In the genomic region with DNA sequence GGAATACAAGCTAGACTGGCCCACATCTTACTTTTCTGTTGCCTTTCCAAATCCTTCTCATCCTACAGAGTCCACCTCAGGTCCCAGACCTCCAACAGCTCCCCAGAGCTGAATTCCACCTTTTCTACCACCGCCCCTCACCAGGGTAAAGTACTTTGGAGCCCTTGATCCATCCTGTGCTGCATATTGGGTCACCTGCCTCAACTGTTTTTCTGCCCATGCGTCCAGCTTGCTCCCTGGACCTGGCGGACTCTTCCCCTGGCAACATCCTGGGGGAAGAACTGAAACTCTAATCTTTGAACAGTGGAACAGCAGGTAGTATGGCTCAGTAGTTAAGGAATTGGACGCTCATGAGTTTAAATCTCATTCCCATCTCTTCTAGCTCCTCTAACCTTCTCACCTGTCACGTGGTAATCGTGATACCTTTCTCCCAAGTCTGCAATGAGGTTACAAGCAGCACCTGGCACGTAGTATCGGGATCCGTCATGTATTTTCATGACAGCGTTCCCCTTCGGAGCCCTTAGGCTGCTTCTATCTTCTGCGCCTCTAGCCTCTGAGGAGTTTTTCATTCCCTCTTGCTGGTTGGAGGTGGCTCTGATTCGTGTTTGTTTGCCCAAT, we compare ENCODE assay signal across 1 cellular context.
TF ChIP-seq lines count a peak whose summit lies in the region.

No MANE protein-coding gene starts in this region.

TF ChIP-seq in HEK293T, 16 proteins besides CTCF, POLR2A, EP300 and RAD21 (continued from another document):
- TF ChIP-seq, protein P1, sequence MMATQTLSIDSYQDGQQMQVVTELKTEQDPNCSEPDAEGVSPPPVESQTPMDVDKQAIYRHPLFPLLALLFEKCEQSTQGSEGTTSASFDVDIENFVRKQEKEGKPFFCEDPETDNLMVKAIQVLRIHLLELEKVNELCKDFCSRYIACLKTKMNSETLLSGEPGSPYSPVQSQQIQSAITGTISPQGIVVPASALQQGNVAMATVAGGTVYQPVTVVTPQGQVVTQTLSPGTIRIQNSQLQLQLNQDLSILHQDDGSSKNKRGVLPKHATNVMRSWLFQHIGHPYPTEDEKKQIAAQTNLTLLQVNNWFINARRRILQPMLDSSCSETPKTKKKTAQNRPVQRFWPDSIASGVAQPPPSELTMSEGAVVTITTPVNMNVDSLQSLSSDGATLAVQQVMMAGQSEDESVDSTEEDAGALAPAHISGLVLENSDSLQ (IDR thresholded peaks at IDR 0.05) = no peak
- TF ChIP-seq FOXA1 (IDR thresholded peaks at IDR 0.05) = no peak
- no peak for TF ChIP-seq FOXM1 (IDR thresholded peaks at IDR 0.05; ENCODE audit: borderline replicate concordance)
